20 cellular contexts compared by ENCODE assay signal in the genomic region with DNA sequence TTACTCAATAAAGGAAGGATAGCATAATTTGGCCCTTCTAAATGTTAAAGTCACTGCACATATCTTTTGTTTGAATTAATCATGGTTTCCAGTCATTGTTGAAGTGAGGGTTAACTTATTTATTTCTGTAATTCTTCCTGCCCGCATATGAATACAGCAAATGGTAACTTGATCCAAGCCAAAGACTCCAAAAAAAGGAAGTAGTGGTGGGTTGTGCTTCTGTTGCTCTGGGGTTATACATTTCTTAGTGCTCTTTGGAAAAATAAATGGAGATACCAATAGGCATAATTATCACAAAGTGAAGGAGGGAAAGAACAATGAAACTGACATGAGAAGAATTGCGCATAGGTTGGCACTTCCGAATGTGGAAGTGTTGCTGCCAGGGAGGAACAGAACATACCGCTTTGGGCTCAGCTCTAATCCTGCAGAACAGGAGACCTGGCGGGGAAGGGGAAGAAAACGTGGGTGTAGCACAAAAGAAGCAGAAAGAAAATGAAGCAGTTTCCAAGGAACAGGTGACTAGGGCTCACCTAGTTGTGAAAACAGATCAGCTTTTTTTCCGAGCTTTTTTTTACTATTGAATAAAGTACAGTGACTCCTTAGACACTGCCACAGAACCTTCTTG.
"Had no signal": no experiment of that assay in that cellular context is flagged by ENCODE, and none has a peak within 500 bp of the region (broad histone marks: within the 10 kb centered on the region; RNA-seq: fewer than 3 reads in every experiment).

No MANE protein-coding gene starts in this region.

- ATAC-seq: activated CD4-positive, CD25-positive, alpha-beta regulatory T cell treated with anti-CD3 and anti-CD28 coated beads, Interleukin-2, amount 50 U/mL, for 24 hours; activated T-cell treated with anti-CD3 and anti-CD28 coated beads, Interleukin-2, amount 50 U/mL, for 72 hours; heart left ventricle; left lung had no signal

- DNase-seq: activated CD4-positive, alpha-beta T cell treated with anti-CD3 and anti-CD28 coated beads, Interleukin-2, amount 10 ng/mL, durations not matched to agents 7 days and 5 days; activated effector memory CD4-positive, alpha-beta T cell treated with anti-CD3 and anti-CD28 coated beads, Interleukin-2, amount 50 U/mL, for 16 hours; activated naive CD4-positive, alpha-beta T cell treated with anti-CD3 and anti-CD28 coated beads, Interleukin-2, amount 50 U/mL, for 16 hours; activated T-cell treated with anti-CD3 and anti-CD28 coated beads, Interleukin-2, amount 50 U/mL, for 72 hours; aorta; brain microvascular endothelial cell; colonic mucosa; heart left ventricle; left lung; mammary epithelial cell; midbrain; occipital lobe; stimulated activated CD4-positive, alpha-beta T cell treated with anti-CD3 and anti-CD28 coated beads, Interleukin-2, amount 100 ng/mL, for 24 hours; stimulated activated naive CD4-positive, alpha-beta T cell treated with Interleukin-2 at 50 U/mL for 16 hours; T-helper 9 cell; tibial artery had no signal

- H3K27ac Mint-ChIP-seq: activated CD4-positive, alpha-beta T cell treated with anti-CD3 and anti-CD28 coated beads, Interleukin-2, amount 10 ng/mL, durations not matched to agents 7 days and 5 days; activated T-cell treated with anti-CD3 and anti-CD28 coated beads, Interleukin-2, amount 50 U/mL, for 72 hours; nephron; progenitor cell of endocrine pancreas had no signal

- H3K4me3 Mint-ChIP-seq: activated CD4-positive, alpha-beta T cell treated with anti-CD3 and anti-CD28 coated beads, Interleukin-2, amount 10 ng/mL, durations not matched to agents 7 days and 5 days; activated T-cell treated with anti-CD3 and anti-CD28 coated beads, Interleukin-2, amount 50 U/mL, for 72 hours; central memory CD8-positive, alpha-beta T cell; nephron had no signal

- H3K27me3 Mint-ChIP-seq: activated CD4-positive, alpha-beta T cell treated with anti-CD3 and anti-CD28 coated beads, Interleukin-2, amount 10 ng/mL, durations not matched to agents 7 days and 5 days; central memory CD8-positive, alpha-beta T cell; progenitor cell of endocrine pancreas had no signal

- H3K4me1 Mint-ChIP-seq: activated CD4-positive, alpha-beta T cell treated with anti-CD3 and anti-CD28 coated beads, Interleukin-2, amount 10 ng/mL, durations not matched to agents 7 days and 5 days; central memory CD8-positive, alpha-beta T cell had no signal

- H3K9me3 Mint-ChIP-seq: activated CD4-positive, alpha-beta T cell treated with anti-CD3 and anti-CD28 coated beads, Interleukin-2, amount 10 ng/mL, durations not matched to agents 7 days and 5 days; nephron had no signal
